In genomic region chr3:79167651-79168416, GRCh38 we compare ENCODE assay signal across 1 cellular context.
TF ChIP-seq lines count a peak whose summit lies in the region.

No MANE protein-coding gene starts in this region.

TF ChIP-seq in WTC11, 78 proteins besides CTCF, POLR2A, EP300 and RAD21 (continued from another document):
- TF ChIP-seq PRDM15 (CRISPR knock-in tag; IDR thresholded peaks at IDR 0.05) (no peak), ZNF423 (CRISPR knock-in tag; IDR thresholded peaks at IDR 0.05) (no peak)
